In genomic region chr3:169811606-169812123, GRCh38 we compare ENCODE assay signal across 7 cellular contexts. TPM values are rescaled to one million over a fixed set of nuclear protein-coding genes. Genes with fewer than 3 reads are reported as not detected.
DNase-seq lines count a peak whose midpoint lies in the region; ATAC-seq and TF ChIP-seq lines count a peak whose summit lies in the region.
"Had no signal": no experiment of that assay in that cellular context is flagged by ENCODE, and none has a peak within 500 bp of the region (broad histone marks: within the 10 kb centered on the region; RNA-seq: fewer than 3 reads in every experiment).

No MANE protein-coding gene starts in this region.

- no peaks in the 10 kb centered on the region for H4K20me1 ChIP-seq in OCI-LY7 (ENCODE audit: insufficient read depth, low read length)

- H3K36me3 ChIP-seq in H7 (replicated peaks; ENCODE audit: control insufficient read depth, insufficient read depth, low read length) (no peaks in the 10 kb centered on the region), OCI-LY7 (ENCODE audit: insufficient read depth, low read length) (no peaks in the 10 kb centered on the region; the same call in 1 of the 2 replicates)

- peaks cover 41% of the 10 kb centered on the region for H3K4me1 ChIP-seq in OCI-LY7 (ENCODE audit: insufficient read depth, low read length, poor library complexity, severe bottlenecking)

- H3K27ac ChIP-seq in OCI-LY7 (ENCODE audit: low read depth, low read length, poor library complexity, severe bottlenecking): no peak overlapping the region
- H3K27ac ChIP-seq: epithelial cell of prostate had no signal

- H3K27me3 ChIP-seq in H7 (ENCODE audit: control insufficient read depth, insufficient read depth, low read length): peaks cover 2% of the 10 kb centered on the region

- peaks cover 16% of the 10 kb centered on the region; the same call in 1 of the 2 replicates for H3K9me3 ChIP-seq in OCI-LY7 (ENCODE audit: low read length)

- DNase-seq in H7 (no peak), OCI-LY7 (ENCODE audit: low spot score) (peak; percentile 47), fibroblast of the aortic adventitia (ENCODE audit: low read depth) (peak; percentile 85), skeletal muscle cell (ENCODE audit: low read depth) (peak; percentile 60)

- no peaks in the 10 kb centered on the region for H3K79me2 ChIP-seq in OCI-LY7 (ENCODE audit: insufficient read depth, low read depth, low read length)

- POLR2A ChIA-PET in OCI-LY7 (lab: Charles Lee): interaction anchor here (0.5 to 4.0 kb wide), 6 partner anchors 13 to 542 kb away, joined by 3 to 25 read pairs (median 4); no protein-coding TSS in a partner anchor

- CTCF ChIA-PET in OCI-LY7 (lab: Charles Lee; ENCODE audit: unreplicated experiment): interaction anchor here (0.5 kb wide), 1 partner anchor 188 kb away, joined by 3 read pairs; no protein-coding TSS in a partner anchor

- peak overlapping the region; percentile 82 for H3K4me2 ChIP-seq in OCI-LY7 (ENCODE audit: low read length)

- BruUV-seq in OCI-LY7 (replicated peaks; lab: Mats Ljungman, UMichigan): no TSS peak

- peak overlapping the region; percentile 98 for H2AFZ ChIP-seq in OCI-LY7 (ENCODE audit: low read length)

- H3K4me3 ChIP-seq in H7 (ENCODE audit: insufficient read depth, low read depth, low read length) (peak overlapping the region; percentile 68), OCI-LY7 (ENCODE audit: low read depth, low read length, poor library complexity, severe bottlenecking) (peak overlapping the region; percentile 62), fibroblast of the aortic adventitia (ENCODE audit: low read depth, low read length) (peak overlapping the region; percentile 50), skeletal muscle cell (ENCODE audit: low read depth, low read length) (peak overlapping the region; percentile 62)

- intact Hi-C loops in OCI-LY7 (cut with micrococcal nuclease; ENCODE audit: unreplicated experiment): loop anchor here (2.0 kb wide), 2 partner anchors 25 to 47 kb away; partner anchors contain the start of gene TERC

- ATAC-seq in HG02852 (IDR thresholded peaks at IDR 0.05; ENCODE audit: unreplicated experiment) (no peak), GM18870 (IDR thresholded peaks at IDR 0.05; ENCODE audit: unreplicated experiment) (no peak)

- TF ChIP-seq CTCF in OCI-LY7 (conservative IDR thresholded peaks at IDR 0.05; ENCODE audit: low read length): no peak
- TF ChIP-seq CTCF in fibroblast of the aortic adventitia (IDR thresholded peaks at IDR 0.05; ENCODE audit: insufficient read depth, low read length): no peak

- no peaks in the 10 kb centered on the region for H3K9me2 ChIP-seq in OCI-LY7 (ENCODE audit: insufficient read depth, low read length)

RNA-seq across cellular contexts. Expression of gene LRRIQ4, which starts 1.0 kb away (rescaled TPM):
- 0.15 TPM in 1 of 2 replicates, not detected in the other for total RNA-seq in H7 (2014; rRNA removed; shearing (Covaris generic))
- 0.08 and 0.47 TPM in 2 replicates for total RNA-seq in OCI-LY7 (2014; rRNA removed; shearing (Covaris generic))
- 0.17 and 0.39 TPM in 2 replicates for total RNA-seq in OCI-LY7 (2022)
- 0.09 TPM in 1 of 2 replicates, not detected in the other for total RNA-seq in fibroblast of the aortic adventitia (ENCODE audit: low replicate concordance)

RNA-seq across cellular contexts. Expression of gene LRRC34, which starts 1.0 kb away (rescaled TPM):
- total RNA-seq in H7 (2014; rRNA removed; shearing (Covaris generic)): 4.2 and 8.5 TPM in 2 replicates
- 2.2 and 2.8 TPM in 2 replicates for total RNA-seq in OCI-LY7 (2014; rRNA removed; shearing (Covaris generic))
- 3.3 and 3.9 TPM in 2 replicates for total RNA-seq in OCI-LY7 (2022)
- 7.4 and 15.0 TPM in 2 replicates for total RNA-seq in fibroblast of the aortic adventitia (ENCODE audit: low replicate concordance)

RNA-seq across cellular contexts. Expression of gene MYNN, which starts 38.5 kb away (rescaled TPM):
- 19.5 and 22.4 TPM in 2 replicates for total RNA-seq in H7 (2014; rRNA removed; shearing (Covaris generic))
- 12.0 and 13.1 TPM in 2 replicates for total RNA-seq in OCI-LY7 (2014; rRNA removed; shearing (Covaris generic))
- 12.1 and 12.2 TPM in 2 replicates for total RNA-seq in OCI-LY7 (2022)
- total RNA-seq in fibroblast of the aortic adventitia (ENCODE audit: low replicate concordance): 14.4 and 27.1 TPM in 2 replicates

RNA-seq across cellular contexts. Expression of gene ACTRT3, which starts 42.3 kb away (rescaled TPM):
- 3.2 and 3.3 TPM in 2 replicates for total RNA-seq in H7 (2014; rRNA removed; shearing (Covaris generic))
- total RNA-seq in OCI-LY7 (2014; rRNA removed; shearing (Covaris generic)): 0.39 TPM in 1 of 2 replicates, not detected in the other
- total RNA-seq in OCI-LY7 (2022) (0.42 and 1.2 TPM in 2 replicates), fibroblast of the aortic adventitia (ENCODE audit: low replicate concordance) (3.8 and 4.3 TPM in 2 replicates)

RNA-seq across cellular contexts. Expression of gene TERC, which starts 46.8 kb away (rescaled TPM):
- 217 and 361 TPM in 2 replicates for total RNA-seq in H7 (2014; rRNA removed; shearing (Covaris generic))
- total RNA-seq in OCI-LY7 (2014; rRNA removed; shearing (Covaris generic)): 143 and 210 TPM in 2 replicates
- total RNA-seq in OCI-LY7 (2022): 10.7 and 15.9 TPM in 2 replicates
- total RNA-seq in fibroblast of the aortic adventitia (ENCODE audit: low replicate concordance): 124 and 230 TPM in 2 replicates
